In genomic region chr7:40799493-40800406, GRCh38 we compare ENCODE assay signal across 17 cellular contexts.
DNase-seq lines count a peak whose midpoint lies in the region; ATAC-seq and TF ChIP-seq lines count a peak whose summit lies in the region.
"Had no signal": no experiment of that assay in that cellular context is flagged by ENCODE, and none has a peak within 500 bp of the region (broad histone marks: within the 10 kb centered on the region; RNA-seq: fewer than 3 reads in every experiment).

No MANE protein-coding gene starts in this region.

- WGBS in smooth muscle cell (ENCODE audit: low lambda C conversion rate): 76% methylated on average over 8 of the region's 8 CpGs

- ATAC-seq in DND-41 (ENCODE audit: insufficient read depth, low read depth): no peak
- peak; percentile 18 for ATAC-seq in left colon
- no peak for ATAC-seq in HG02610 (IDR thresholded peaks at IDR 0.05; ENCODE audit: unreplicated experiment)
- ATAC-seq: K562 had no signal

- intact Hi-C loops in left colon (cut with DNase I, micrococcal nuclease): no loop called here

- no peak overlapping the region for H3K27ac ChIP-seq in DND-41 (ENCODE audit: low read length)
- H3K27ac ChIP-seq in smooth muscle cell (ENCODE audit: low read depth): no peak overlapping the region
- H3K27ac ChIP-seq: SK-N-MC had no signal

- H4K20me1 ChIP-seq in DND-41 (ENCODE audit: insufficient read depth, low read length) (no peaks in the 10 kb centered on the region), smooth muscle cell (ENCODE audit: low read depth) (no peaks in the 10 kb centered on the region)

- no peaks in the 10 kb centered on the region for H3K79me2 ChIP-seq in DND-41 (ENCODE audit: insufficient read depth, low read length)
- no peaks in the 10 kb centered on the region for H3K79me2 ChIP-seq in smooth muscle cell (ENCODE audit: low read depth)

- H3K27me3 ChIP-seq in DND-41 (ENCODE audit: insufficient read depth, low read length, poor library complexity): no peaks in the 10 kb centered on the region
- H3K27me3 ChIP-seq in smooth muscle cell (ENCODE audit: low read depth): no peaks in the 10 kb centered on the region

- peak; percentile 4 for DNase-seq in DND-41
- DNase-seq in LoVo (ENCODE audit: low spot score): peak; percentile 64
- peak; percentile 22 for DNase-seq in SW480 (ENCODE audit: low spot score)
- DNase-seq in left colon: no peak
- DNase-seq in NOMO-1 (lab: John Stamatoyannopoulos, UW; ENCODE audit: unreplicated experiment in 2 of 2): no peak
- DNase-seq in cerebellar cortex (ENCODE audit: low spot score): no peak
- DNase-seq in smooth muscle cell (lab: John Stamatoyannopoulos, UW; ENCODE audit: unreplicated experiment): no peak
- DNase-seq: C1 segment of cervical spinal cord, DMS153, NCI-H1105, NCI-H187, NCI-H446 treated with DMSO at 0.1 percent for 48 hours, NCI-H82, OCI-M1 had no signal

- H3K36me3 ChIP-seq in DND-41 (ENCODE audit: insufficient read depth, low read length): no peaks in the 10 kb centered on the region
- no peaks in the 10 kb centered on the region for H3K36me3 ChIP-seq in smooth muscle cell (ENCODE audit: low read depth)

- H3K4me2 ChIP-seq in DND-41 (ENCODE audit: insufficient read depth, low read length) (no peak overlapping the region), smooth muscle cell (no peak overlapping the region)

- H3K4me1 ChIP-seq in DND-41 (ENCODE audit: insufficient read depth, low read length) (no peaks in the 10 kb centered on the region), smooth muscle cell (ENCODE audit: low read depth) (no peaks in the 10 kb centered on the region)

- H3F3A ChIP-seq in smooth muscle cell (ENCODE audit: low read depth): no peaks in the 10 kb centered on the region

- H3K4me3 ChIP-seq in DND-41 (ENCODE audit: low read depth in 1 of 2, low read length in 2 of 2) (no peak overlapping the region), smooth muscle cell (no peak overlapping the region)
- H3K4me3 ChIP-seq: K562, SK-N-MC had no signal

- no peak overlapping the region for H3K9ac ChIP-seq in DND-41 (ENCODE audit: low read depth, low read length)
- H3K9ac ChIP-seq in smooth muscle cell (ENCODE audit: low read depth): no peak overlapping the region

- H3K9me3 ChIP-seq in DND-41 (ENCODE audit: insufficient read depth, low read length, severe bottlenecking) (no peaks in the 10 kb centered on the region), smooth muscle cell (replicated peaks; ENCODE audit: low read depth) (no peaks in the 10 kb centered on the region)

- no peak overlapping the region for H2AFZ ChIP-seq in DND-41 (ENCODE audit: low read depth, low read length)
- H2AFZ ChIP-seq in smooth muscle cell (ENCODE audit: low read depth): no peak overlapping the region

- TF ChIP-seq CTCF in DND-41 (IDR thresholded peaks at IDR 0.05; ENCODE audit: borderline replicate concordance, extremely low read depth, low read length, poor library complexity, severe bottlenecking) (no peak), smooth muscle cell (IDR thresholded peaks at IDR 0.05; ENCODE audit: borderline replicate concordance, insufficient read depth, poor library complexity, severe bottlenecking) (no peak)

Comparison
In these comparisons a context has a peak if more than half of its experiments do, and no peak if none do; other contexts are left out.
1. DNase-seq: peak in DND-41 (single experiment), LoVo (single experiment) and SW480 (single experiment); none in left colon (0 of 2), NOMO-1 (0 of 2), cerebellar cortex (single experiment) and smooth muscle cell (single experiment).